Comparison of ENCODE assay signal across 26 cellular contexts in the genomic region with DNA sequence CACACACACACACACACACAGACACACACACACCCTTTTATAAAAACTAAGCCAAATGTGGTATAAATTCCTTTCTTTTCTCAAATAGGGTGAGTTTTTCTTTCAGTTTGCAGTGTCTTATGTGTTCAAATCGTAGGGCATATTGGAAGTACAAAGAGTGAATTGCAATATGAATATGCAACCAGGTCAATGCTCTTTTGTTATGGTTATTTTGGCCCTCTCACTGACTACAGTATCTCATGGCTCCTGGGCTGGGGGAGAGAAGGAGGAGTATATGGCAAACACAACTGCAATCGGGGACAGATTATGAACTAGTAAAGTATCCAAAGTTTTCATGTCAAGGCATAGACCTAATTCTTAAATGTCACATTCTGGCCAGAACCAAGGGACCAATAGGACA.
"Had no signal": no experiment of that assay in that cellular context is flagged by ENCODE, and none has a peak within 500 bp of the region (broad histone marks: within the 10 kb centered on the region; RNA-seq: fewer than 3 reads in every experiment).

No MANE protein-coding gene starts in this region.

- H3K36me3 Mint-ChIP-seq: naive thymus-derived CD4-positive, alpha-beta T cell; stimulated activated effector memory CD8-positive, alpha-beta T cell treated with anti-CD3 and anti-CD28 coated beads, Interleukin-12 subunit alpha, Interleukin-12 subunit beta, amount 100 ng/mL, for 72 hours had no signal

- H3K27ac Mint-ChIP-seq: naive thymus-derived CD4-positive, alpha-beta T cell; nephron; neural progenitor cell; progenitor cell of endocrine pancreas; stimulated activated effector memory CD8-positive, alpha-beta T cell treated with anti-CD3 and anti-CD28 coated beads, Interleukin-12 subunit alpha, Interleukin-12 subunit beta, amount 100 ng/mL, for 72 hours had no signal

- H3K27me3 ChIP-seq: dorsolateral prefrontal cortex, gastrocnemius medialis, heart left ventricle, hepatocyte, left lung, neural progenitor cell, sigmoid colon, stomach, thyroid gland, vagina had no signal

- H3K4me1 ChIP-seq: gastrocnemius medialis, left lung, parathyroid adenoma, sigmoid colon, stomach, thyroid gland, vagina had no signal

- H3K36me3 ChIP-seq: gastrocnemius medialis, heart left ventricle, left lung, neural progenitor cell, sigmoid colon, stomach, thyroid gland, vagina had no signal

- H3K9me3 ChIP-seq: gastrocnemius medialis, heart left ventricle, left lung, sigmoid colon, stomach, thyroid gland, vagina had no signal

- H3K4me1 Mint-ChIP-seq: naive thymus-derived CD4-positive, alpha-beta T cell; nephron; stimulated activated effector memory CD8-positive, alpha-beta T cell treated with anti-CD3 and anti-CD28 coated beads, Interleukin-12 subunit alpha, Interleukin-12 subunit beta, amount 100 ng/mL, for 72 hours had no signal

- DNase-seq: dorsolateral prefrontal cortex; effector CD4-positive, alpha-beta T cell; foreskin fibroblast; gastrocnemius medialis; heart left ventricle; kidney; left lung; mesenchymal stem cell; midbrain; naive thymus-derived CD4-positive, alpha-beta T cell; sigmoid colon; stimulated activated CD4-positive, alpha-beta T cell treated with anti-CD3 and anti-CD28 coated beads, Interleukin-2, amount 100 ng/mL, for 24 hours; stimulated activated CD4-positive, alpha-beta T cell treated with anti-CD3 and anti-CD28 coated beads, Interleukin-4, amount 100 ng/mL, for 24 hours; stimulated activated naive CD4-positive, alpha-beta T cell treated with Interleukin-2 at 50 U/mL for 16 hours; stomach; thyroid gland; trophoblast cell had no signal

- ATAC-seq: esophagus mucosa; gastrocnemius medialis; heart left ventricle; left lung; naive thymus-derived CD4-positive, alpha-beta T cell; stimulated activated effector memory CD8-positive, alpha-beta T cell treated with anti-CD3 and anti-CD28 coated beads, Interleukin-12 subunit alpha, Interleukin-12 subunit beta, amount 100 ng/mL, for 72 hours had no signal

- H3K4me3 ChIP-seq: dorsolateral prefrontal cortex, gastrocnemius medialis, heart left ventricle, hepatocyte, left lung, neural progenitor cell, sigmoid colon, stomach, thyroid gland, vagina had no signal

- H3K4me3 Mint-ChIP-seq: naive thymus-derived CD4-positive, alpha-beta T cell; nephron; neural progenitor cell; stimulated activated effector memory CD8-positive, alpha-beta T cell treated with anti-CD3 and anti-CD28 coated beads, Interleukin-12 subunit alpha, Interleukin-12 subunit beta, amount 100 ng/mL, for 72 hours had no signal

- H3K27me3 Mint-ChIP-seq: naive thymus-derived CD4-positive, alpha-beta T cell; progenitor cell of endocrine pancreas had no signal

- H3K27ac ChIP-seq: dorsolateral prefrontal cortex, epithelial cell of prostate, gastrocnemius medialis, heart left ventricle, hepatocyte, left lung, neural progenitor cell, parathyroid adenoma, sigmoid colon, stomach, thyroid gland, vagina had no signal
